ENCODE assay signal across 28 cellular contexts in genomic region chr2:188519133-188519532, GRCh38.
DNase-seq lines count a peak whose midpoint lies in the region; ATAC-seq and TF ChIP-seq lines count a peak whose summit lies in the region.
"Had no signal": no experiment of that assay in that cellular context is flagged by ENCODE, and none has a peak within 500 bp of the region (broad histone marks: within the 10 kb centered on the region; RNA-seq: fewer than 3 reads in every experiment).

No MANE protein-coding gene starts in this region.

- TF ChIP-seq CTCF in PC-3 (conservative IDR thresholded peaks at IDR 0.05; ENCODE audit: low read depth, low read length) = no peak
- no peak for TF ChIP-seq CTCF in mesothelial cell of epicardium (IDR thresholded peaks at IDR 0.05; ENCODE audit: unreplicated experiment)
- TF ChIP-seq CTCF in osteocyte (IDR thresholded peaks at IDR 0.05) = no peak

- no TSS peak for BruUV-seq in PC-3 (replicated peaks; lab: Mats Ljungman, UMichigan)

- ATAC-seq in PC-3 = peak; percentile 43
- ATAC-seq: activated CD4-positive, CD25-positive, alpha-beta regulatory T cell treated with anti-CD3 and anti-CD28 coated beads, Interleukin-2, amount 50 U/mL, for 24 hours; activated CD8-positive, alpha-beta T cell treated with anti-CD3 and anti-CD28 coated beads, Interleukin-2, amount 10 ng/mL, durations not matched to agents 7 days and 5 days; esophagus mucosa; heart left ventricle; K562; stimulated activated effector memory CD8-positive, alpha-beta T cell treated with anti-CD3 and anti-CD28 coated beads, Interleukin-12 subunit alpha, Interleukin-12 subunit beta, amount 100 ng/mL, for 72 hours had no signal

- H3K27me3 ChIP-seq in PC-3 (ENCODE audit: low read length) = no peaks in the 10 kb centered on the region
- H3K27me3 ChIP-seq: heart left ventricle, suprapubic skin had no signal

- H3K9me3 ChIP-seq in PC-3 (ENCODE audit: low read length) = no peaks in the 10 kb centered on the region
- H3K9me3 ChIP-seq: heart left ventricle, suprapubic skin had no signal

- H3K9me3 Mint-ChIP-seq in mesothelial cell of epicardium = peaks cover 10% of the 10 kb centered on the region
- H3K9me3 Mint-ChIP-seq in osteocyte (ENCODE audit: unreplicated experiment) = no peaks in the 10 kb centered on the region
- H3K9me3 Mint-ChIP-seq: CD14-positive monocyte, neural crest cell had no signal

- H3K36me3 Mint-ChIP-seq in mesothelial cell of epicardium = peaks cover 15% of the 10 kb centered on the region
- peaks cover 10% of the 10 kb centered on the region for H3K36me3 Mint-ChIP-seq in osteocyte (ENCODE audit: unreplicated experiment)
- H3K36me3 Mint-ChIP-seq: CD14-positive monocyte; stimulated activated effector memory CD8-positive, alpha-beta T cell treated with anti-CD3 and anti-CD28 coated beads, Interleukin-12 subunit alpha, Interleukin-12 subunit beta, amount 100 ng/mL, for 72 hours had no signal

- H3K4me2 ChIP-seq in PC-3 (ENCODE audit: low read length) = no peak overlapping the region

- H3K79me2 ChIP-seq in PC-3 (ENCODE audit: low read length) = no peaks in the 10 kb centered on the region

- peak overlapping the region; percentile 57 for H3K27ac Mint-ChIP-seq in mesothelial cell of epicardium
- no peak overlapping the region for H3K27ac Mint-ChIP-seq in osteocyte (ENCODE audit: unreplicated experiment)
- H3K27ac Mint-ChIP-seq: activated CD8-positive, alpha-beta T cell treated with anti-CD3 and anti-CD28 coated beads, Interleukin-2, amount 10 ng/mL, durations not matched to agents 7 days and 5 days; CD14-positive monocyte; stimulated activated effector memory CD8-positive, alpha-beta T cell treated with anti-CD3 and anti-CD28 coated beads, Interleukin-12 subunit alpha, Interleukin-12 subunit beta, amount 100 ng/mL, for 72 hours had no signal

- no peaks in the 10 kb centered on the region for H3K9me2 ChIP-seq in PC-3 (replicated peaks; ENCODE audit: low read length)

- H3K27ac ChIP-seq in PC-3 (ENCODE audit: low read length) = no peak overlapping the region
- H3K27ac ChIP-seq: heart left ventricle, skin epidermis, suprapubic skin had no signal

- H3K4me3 Mint-ChIP-seq in mesothelial cell of epicardium (no peak overlapping the region), osteocyte (ENCODE audit: unreplicated experiment) (no peak overlapping the region)
- H3K4me3 Mint-ChIP-seq: activated CD8-positive, alpha-beta T cell treated with anti-CD3 and anti-CD28 coated beads, Interleukin-2, amount 10 ng/mL, durations not matched to agents 7 days and 5 days; CD14-positive monocyte; H9; neural crest cell; stimulated activated effector memory CD8-positive, alpha-beta T cell treated with anti-CD3 and anti-CD28 coated beads, Interleukin-12 subunit alpha, Interleukin-12 subunit beta, amount 100 ng/mL, for 72 hours had no signal

- no peaks in the 10 kb centered on the region for H3K36me3 ChIP-seq in PC-3 (ENCODE audit: low read depth, low read length)
- H3K36me3 ChIP-seq: heart left ventricle, suprapubic skin had no signal

- CTCF ChIA-PET in PC-3 (lab: Charles Lee) = no interaction called here

- H3K4me1 Mint-ChIP-seq in mesothelial cell of epicardium = peaks cover 46% of the 10 kb centered on the region
- H3K4me1 Mint-ChIP-seq in osteocyte (ENCODE audit: unreplicated experiment) = peaks cover 24% of the 10 kb centered on the region
- H3K4me1 Mint-ChIP-seq: CD14-positive monocyte; neural crest cell; stimulated activated effector memory CD8-positive, alpha-beta T cell treated with anti-CD3 and anti-CD28 coated beads, Interleukin-12 subunit alpha, Interleukin-12 subunit beta, amount 100 ng/mL, for 72 hours had no signal

- H3K4me3 ChIP-seq in PC-3 (ENCODE audit: low read length) = no peak overlapping the region
- H3K4me3 ChIP-seq: heart left ventricle, K562, skin epidermis, suprapubic skin had no signal

- H4K20me1 ChIP-seq in PC-3 (ENCODE audit: low read length) = no peaks in the 10 kb centered on the region

- POLR2A ChIA-PET in PC-3 (lab: Charles Lee; ENCODE audit: unreplicated experiment) = interaction anchor here (0.7 kb wide), 1 partner anchor 45 kb away, joined by 6 read pairs; no protein-coding TSS in a partner anchor

- no peaks in the 10 kb centered on the region for H3K27me3 Mint-ChIP-seq in mesothelial cell of epicardium (ENCODE audit: low read depth)
- H3K27me3 Mint-ChIP-seq in osteocyte (ENCODE audit: unreplicated experiment) = no peaks in the 10 kb centered on the region

- DNase-seq in EL (peak; percentile 74), PC-3 (peak; percentile 41), fibroblast of gingiva (ENCODE audit: low read depth) (peak; percentile 17), mesothelial cell of epicardium (ENCODE audit: low spot score in 2 of 2, unreplicated experiment in 2 of 2) (no peak), osteocyte (ENCODE audit: extremely low spot score, unreplicated experiment) (no peak), superior temporal gyrus (ENCODE audit: extremely low spot score) (no peak), NCI-H1092 treated with DMSO at 0.1 percent for 48 hours (lab: John Stamatoyannopoulos, UW) (no peak), NK-92 (lab: John Stamatoyannopoulos, UW; ENCODE audit: unreplicated experiment) (no peak)
- DNase-seq: activated CD8-positive, alpha-beta T cell treated with anti-CD3 and anti-CD28 coated beads, Interleukin-2, amount 10 ng/mL, durations not matched to agents 7 days and 5 days; activated naive CD4-positive, alpha-beta T cell; activated T-cell treated with anti-CD3 and anti-CD28 coated beads, Interleukin-2, amount 50 U/mL, for 1 hour; amniotic stem cell; central memory CD4-positive, alpha-beta T cell; H9; heart left ventricle; MV-4-11; NCI-H187; NCI-H748 treated with DMSO at 0.1 percent for 48 hours; stimulated activated CD4-positive, alpha-beta T cell treated with anti-CD3 and anti-CD28 coated beads, Interleukin-2, amount 100 ng/mL, for 24 hours; T1000 had no signal

- H3K4me1 ChIP-seq in PC-3 (ENCODE audit: insufficient read depth, low read length) = peaks cover 8% of the 10 kb centered on the region; the same call in 1 of the 2 replicates
- H3K4me1 ChIP-seq: heart left ventricle, suprapubic skin had no signal

- no peak overlapping the region for H3K9ac ChIP-seq in PC-3 (ENCODE audit: low read length)

- H2AFZ ChIP-seq in PC-3 (ENCODE audit: low read length) = no peak overlapping the region

- intact Hi-C loops in PC-3 (cut with micrococcal nuclease) = loop anchor here (10.0 kb wide), 1 partner anchor 154 kb away; no protein-coding TSS in a partner anchor

- no peaks in the 10 kb centered on the region for H3F3A ChIP-seq in PC-3 (ENCODE audit: low read length, unreplicated experiment)

Comparison
In these comparisons a context has a peak if more than half of its experiments do, and no peak if none do; other contexts are left out.
1. DNase-seq: peak in EL (single experiment), PC-3 (single experiment) and fibroblast of gingiva (single experiment); none in mesothelial cell of epicardium (0 of 2), osteocyte (single experiment), superior temporal gyrus (single experiment), NCI-H1092 treated with DMSO at 0.1 percent for 48 hours (single experiment) and NK-92 (single experiment).